In the genomic region with DNA sequence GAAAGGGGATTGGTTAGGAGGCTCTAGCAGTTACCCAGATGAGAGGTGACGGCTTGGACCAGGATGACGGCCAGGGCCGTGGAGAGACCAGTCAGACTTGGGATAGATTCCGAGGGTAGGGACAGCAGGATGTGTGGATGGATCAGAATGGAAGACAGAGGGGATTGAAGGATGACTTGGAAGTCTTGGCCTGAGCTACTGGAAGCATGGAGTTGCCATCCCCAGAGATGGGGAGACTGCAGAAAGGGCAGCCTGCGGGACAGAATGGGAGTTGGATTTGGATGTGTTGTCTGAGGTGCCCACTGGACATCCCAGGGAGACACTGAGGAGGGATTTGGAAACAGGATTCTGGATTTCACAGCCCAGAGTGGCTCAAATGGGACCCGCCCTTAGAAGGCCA, we compare ENCODE assay signal across 24 cellular contexts.
"Had no signal": no experiment of that assay in that cellular context is flagged by ENCODE, and none has a peak within 500 bp of the region (broad histone marks: within the 10 kb centered on the region; RNA-seq: fewer than 3 reads in every experiment).

No MANE protein-coding gene starts in this region.

- H3K4me1 ChIP-seq: ascending aorta, Peyer's patch had no signal

- H3K9me3 ChIP-seq: ascending aorta, body of pancreas, Peyer's patch had no signal

- DNase-seq: activated CD4-positive, alpha-beta memory T cell treated with anti-CD3 and anti-CD28 coated beads, Interleukin-2, amount 10 ng/mL, durations not matched to agents 7 days and 5 days; activated CD4-positive, alpha-beta T cell treated with anti-CD3 and anti-CD28 coated beads for 36 hours; activated CD4-positive, alpha-beta T cell treated with anti-CD3 and anti-CD28 coated beads, Interleukin-2, amount 50 U/mL, for 1 hour; activated naive CD4-positive, alpha-beta T cell treated with Interleukin-2 at 50 U/mL for 16 hours; activated naive CD8-positive, alpha-beta T cell treated with anti-CD3 and anti-CD28 coated beads, Interleukin-2, amount 50 U/mL, for 24 hours; activated T-cell treated with anti-CD3 and anti-CD28 coated beads, Interleukin-2, amount 50 U/mL, for 1 hour; amniotic stem cell; body of pancreas; KG1; NCI-H1048; NCI-H146; NCI-H187 treated with DMSO at 0.1 percent for 48 hours; NCI-H2081 treated with DMSO at 0.1 percent for 48 hours; NCI-H446; NCI-H524; SHP77; T-cell; T-helper 2 cell; T1000; WERI-Rb-1 had no signal

- H3K36me3 ChIP-seq: ascending aorta, Peyer's patch, WERI-Rb-1 had no signal

- ATAC-seq: activated CD4-positive, alpha-beta T cell treated with anti-CD3 and anti-CD28 coated beads for 36 hours; activated naive CD4-positive, alpha-beta T cell treated with anti-CD3 and anti-CD28 coated beads, Interleukin-2, amount 50 U/mL, for 72 hours; body of pancreas; T-cell had no signal

- H3K27me3 ChIP-seq: ascending aorta, body of pancreas, Peyer's patch had no signal

- H3K4me3 ChIP-seq: ascending aorta, body of pancreas, Peyer's patch had no signal

- H3K27ac ChIP-seq: ascending aorta, body of pancreas, Peyer's patch, RWPE1, WERI-Rb-1 had no signal
